Comparison of ENCODE assay signal across 11 cellular contexts in the genomic region with DNA sequence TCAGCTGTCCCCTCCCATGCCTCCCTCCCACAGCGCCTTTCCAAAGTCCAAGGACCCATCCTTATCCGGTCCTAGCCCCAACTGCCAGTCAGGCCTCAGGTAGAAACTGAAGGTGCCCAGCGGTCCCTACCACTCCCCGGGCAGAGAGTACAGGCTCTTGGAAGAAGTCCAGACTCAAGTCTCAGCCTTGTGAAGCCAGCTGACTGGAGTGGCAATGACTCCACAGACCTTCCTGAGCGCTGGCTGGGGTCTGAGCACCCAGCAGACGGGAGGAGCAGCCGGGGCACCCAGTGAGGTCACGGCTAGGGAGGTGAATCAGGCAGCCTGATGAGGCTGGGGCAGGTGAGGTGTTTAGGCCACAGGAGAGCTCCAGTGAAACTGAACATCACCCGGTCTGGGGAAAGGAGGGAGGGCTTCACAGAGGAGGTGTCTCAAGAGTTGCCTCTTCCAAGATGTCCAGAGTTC.
DNase-seq lines count a peak whose midpoint lies in the region; ATAC-seq and TF ChIP-seq lines count a peak whose summit lies in the region.
"Had no signal": no experiment of that assay in that cellular context is flagged by ENCODE, and none has a peak within 500 bp of the region (broad histone marks: within the 10 kb centered on the region; RNA-seq: fewer than 3 reads in every experiment).

No MANE protein-coding gene starts in this region.

- H3K4me1 ChIP-seq in duodenal mucosa (ENCODE audit: control insufficient read depth in 1 of 2, insufficient read depth in 2 of 2, low read length in 2 of 2), result peaks cover 69 to 77% of the 10 kb centered on the region in 2 donors
- peaks cover 5 to 67% (median 54%) of the 10 kb centered on the region in 4 donors for H3K4me1 ChIP-seq in tibial nerve

- TF ChIP-seq CTCF in tibial nerve (IDR thresholded peaks at IDR 0.05) (no peak), progenitor cell of endocrine pancreas (IDR thresholded peaks at IDR 0.05; ENCODE audit: unreplicated experiment) (no peak)

- peak overlapping the region; percentile 41 to 57 for H3K4me3 ChIP-seq in duodenal mucosa (ENCODE audit: low read depth in 1 of 2, low read length in 2 of 2)
- no peak overlapping the region for H3K4me3 ChIP-seq in tibial nerve

- intact Hi-C loops in activated naive CD4-positive, alpha-beta T cell treated with anti-CD3 and anti-CD28 coated beads for 36 hours (cut with micrococcal nuclease), result no loop called here
- intact Hi-C loops in posterior cingulate gyrus (cut with DNase I), result no loop called here

- H3K27me3 Mint-ChIP-seq in activated naive CD4-positive, alpha-beta T cell treated with anti-CD3 and anti-CD28 coated beads for 36 hours (ENCODE audit: low read depth), result no peaks in the 10 kb centered on the region
- H3K27me3 Mint-ChIP-seq in memory B cell (no peaks in the 10 kb centered on the region), progenitor cell of endocrine pancreas (no peaks in the 10 kb centered on the region)

- CTCF ChIA-PET in activated naive CD4-positive, alpha-beta T cell treated with anti-CD3 and anti-CD28 coated beads for 36 hours (lab: Charles Lee), result interaction anchor here (0.9 kb wide), 1 partner anchor 87 kb away, joined by 3 read pairs; no protein-coding TSS in a partner anchor

- no peaks in the 10 kb centered on the region for H3K9me3 ChIP-seq in duodenal mucosa (ENCODE audit: control insufficient read depth in 1 of 2, low read length in 2 of 2)
- H3K9me3 ChIP-seq in tibial nerve, result no peaks in the 10 kb centered on the region

- 78 to 93% methylated on average over 8 to 9 of the region's 9 CpGs for WGBS in tibial nerve, 2 donors

- H3K9me3 Mint-ChIP-seq in activated naive CD4-positive, alpha-beta T cell treated with anti-CD3 and anti-CD28 coated beads, Interleukin-2, amount 50 U/mL, for 72 hours, result no peaks in the 10 kb centered on the region
- H3K9me3 Mint-ChIP-seq in activated naive CD4-positive, alpha-beta T cell treated with anti-CD3 and anti-CD28 coated beads for 36 hours, result no peaks in the 10 kb centered on the region
- no peaks in the 10 kb centered on the region for H3K9me3 Mint-ChIP-seq in memory B cell
- H3K9me3 Mint-ChIP-seq in progenitor cell of endocrine pancreas (ENCODE audit: low read depth), result no peaks in the 10 kb centered on the region

- H3K36me3 Mint-ChIP-seq in activated naive CD4-positive, alpha-beta T cell treated with anti-CD3 and anti-CD28 coated beads, Interleukin-2, amount 50 U/mL, for 72 hours, result no peaks in the 10 kb centered on the region
- H3K36me3 Mint-ChIP-seq in activated naive CD4-positive, alpha-beta T cell treated with anti-CD3 and anti-CD28 coated beads for 36 hours (ENCODE audit: low read depth), result peaks cover 3% of the 10 kb centered on the region
- H3K36me3 Mint-ChIP-seq in memory B cell (peaks cover 6% of the 10 kb centered on the region), progenitor cell of endocrine pancreas (ENCODE audit: insufficient read depth) (no peaks in the 10 kb centered on the region)

- H3K36me3 ChIP-seq in duodenal mucosa (ENCODE audit: control insufficient read depth in 1 of 2, insufficient read depth in 2 of 2, low read length in 2 of 2) (no peaks in the 10 kb centered on the region), tibial nerve (no peaks in the 10 kb centered on the region)

- H3K27ac ChIP-seq in duodenal mucosa (ENCODE audit: low read depth, low read length) (peak overlapping the region; percentile 68), tibial nerve (peak overlapping the region; percentile 75 to 90 (median 82))

- H3K9ac ChIP-seq in duodenal mucosa (ENCODE audit: low read depth in 1 of 2, low read length in 2 of 2), result peak overlapping the region; percentile 76 to 79

- ATAC-seq in activated naive CD4-positive, alpha-beta T cell treated with anti-CD3 and anti-CD28 coated beads, Interleukin-2, amount 50 U/mL, for 72 hours, result no peak
- no peak for ATAC-seq in memory B cell (ENCODE audit: low read depth)
- ATAC-seq in HG03354 (IDR thresholded peaks at IDR 0.05; ENCODE audit: poor library complexity, severe bottlenecking, unreplicated experiment), result no peak

- TF ChIP-seq EP300 in tibial nerve (IDR thresholded peaks at IDR 0.05), result no peak

- H3K4me1 Mint-ChIP-seq in activated naive CD4-positive, alpha-beta T cell treated with anti-CD3 and anti-CD28 coated beads for 36 hours (ENCODE audit: low read depth), result peaks cover 6% of the 10 kb centered on the region
- H3K4me1 Mint-ChIP-seq in memory B cell (peaks cover 29% of the 10 kb centered on the region), progenitor cell of endocrine pancreas (ENCODE audit: low read depth) (peaks cover 11% of the 10 kb centered on the region)

- H3K27me3 ChIP-seq in duodenal mucosa (ENCODE audit: control insufficient read depth in 1 of 2, insufficient read depth in 2 of 2, low read length in 2 of 2), result no peaks in the 10 kb centered on the region
- no peaks in the 10 kb centered on the region for H3K27me3 ChIP-seq in tibial nerve

- DNase-seq in activated naive CD4-positive, alpha-beta T cell treated with anti-CD3 and anti-CD28 coated beads, Interleukin-2, amount 50 U/mL, for 72 hours (ENCODE audit: low spot score in 2 of 2), result no peak
- no peak for DNase-seq in activated naive CD4-positive, alpha-beta T cell treated with anti-CD3 and anti-CD28 coated beads for 36 hours
- DNase-seq in memory B cell (ENCODE audit: low spot score in 2 of 2) (no peak), tibial nerve (ENCODE audit: low spot score in 2 of 2) (no peak), progenitor cell of endocrine pancreas (ENCODE audit: low spot score, unreplicated experiment) (no peak), posterior cingulate gyrus (no peak)
- DNase-seq: effector CD4-positive, alpha-beta T cell; NK-92 treated with Interleukin-12 subunit alpha and Interleukin-12 subunit beta, amount 100 ng/mL, for 24 hours; SHP77 had no signal

- no peak overlapping the region for H3K4me3 Mint-ChIP-seq in activated naive CD4-positive, alpha-beta T cell treated with anti-CD3 and anti-CD28 coated beads for 36 hours
- no peak overlapping the region for H3K4me3 Mint-ChIP-seq in memory B cell
- no peak overlapping the region for H3K4me3 Mint-ChIP-seq in progenitor cell of endocrine pancreas (ENCODE audit: low read depth)

- H3K27ac Mint-ChIP-seq in activated naive CD4-positive, alpha-beta T cell treated with anti-CD3 and anti-CD28 coated beads, Interleukin-2, amount 50 U/mL, for 72 hours, result peak overlapping the region; percentile 1 to 89
- H3K27ac Mint-ChIP-seq in activated naive CD4-positive, alpha-beta T cell treated with anti-CD3 and anti-CD28 coated beads for 36 hours, result no peak overlapping the region
- peak overlapping the region; percentile 74 for H3K27ac Mint-ChIP-seq in memory B cell
- no peak overlapping the region for H3K27ac Mint-ChIP-seq in progenitor cell of endocrine pancreas

- TF ChIP-seq POLR2A in tibial nerve (IDR thresholded peaks at IDR 0.05), result no peak

Comparison
In these comparisons a context has a peak if more than half of its experiments do, and no peak if none do; other contexts are left out.
1. H3K27ac Mint-ChIP-seq: peak in activated naive CD4-positive, alpha-beta T cell treated with anti-CD3 and anti-CD28 coated beads, Interleukin-2, amount 50 U/mL, for 72 hours (2 of 2) and memory B cell (single experiment); none in activated naive CD4-positive, alpha-beta T cell treated with anti-CD3 and anti-CD28 coated beads for 36 hours (single experiment) and progenitor cell of endocrine pancreas (single experiment).
2. H3K4me3 ChIP-seq: peak in duodenal mucosa (2 of 2); none in tibial nerve (0 of 4).